ENCODE assay signal across 17 cellular contexts in the genomic region with DNA sequence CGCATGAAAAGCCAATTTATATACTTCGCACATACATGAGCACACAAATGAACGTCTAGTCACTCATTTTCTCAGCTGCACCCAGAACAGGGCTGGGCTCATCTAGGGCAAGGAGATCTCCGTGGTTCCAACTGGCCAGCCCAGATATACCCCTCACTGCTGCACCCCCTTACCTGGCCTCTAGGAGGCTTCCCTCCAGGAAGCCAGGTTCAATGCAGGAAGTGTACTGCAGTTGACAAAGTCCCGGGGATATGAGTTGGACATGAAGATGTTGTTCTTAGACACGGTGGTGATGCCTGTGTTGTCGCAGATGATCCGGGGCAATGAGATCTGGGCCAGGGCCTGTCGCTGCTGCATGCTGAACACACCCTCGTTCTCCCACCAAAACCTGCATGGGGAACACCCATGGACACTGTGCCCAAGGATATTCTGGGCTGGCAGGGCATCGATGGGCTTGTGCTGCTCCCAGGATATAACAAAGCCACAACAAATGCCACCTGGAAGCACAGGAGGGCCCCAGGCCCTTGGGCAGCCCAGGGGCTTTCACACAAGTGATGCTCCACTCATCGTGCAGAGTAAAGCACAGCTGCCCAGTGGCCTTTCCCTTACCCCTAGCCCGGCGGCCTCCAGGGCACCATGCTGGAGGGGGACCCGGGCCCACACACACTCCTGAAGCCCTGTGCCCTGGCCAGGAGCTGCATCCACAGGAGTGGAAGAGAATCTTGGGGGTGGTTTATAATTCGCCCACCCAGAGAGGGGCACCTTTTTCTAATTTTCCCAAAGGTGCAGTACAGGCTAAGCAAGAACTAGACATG. TPM values are rescaled to one million over a fixed set of nuclear protein-coding genes. Genes with fewer than 3 reads are reported as not detected.
DNase-seq lines count a peak whose midpoint lies in the region; ATAC-seq, FAIRE-seq and TF ChIP-seq lines count a peak whose summit lies in the region.
"Had no signal": no experiment of that assay in that cellular context is flagged by ENCODE, and none has a peak within 500 bp of the region (broad histone marks: within the 10 kb centered on the region; RNA-seq: fewer than 3 reads in every experiment).

No MANE protein-coding gene starts in this region.

- no peaks in the 10 kb centered on the region for H3K36me3 Mint-ChIP-seq in Calu3 (ENCODE audit: insufficient read depth, unreplicated experiment)
- no peaks in the 10 kb centered on the region for H3K36me3 Mint-ChIP-seq in immature natural killer cell
- H3K36me3 Mint-ChIP-seq: naive thymus-derived CD4-positive, alpha-beta T cell had no signal

- H3K4me3 Mint-ChIP-seq in Calu3 (ENCODE audit: low read depth, unreplicated experiment) (no peak overlapping the region), immature natural killer cell (no peak overlapping the region)
- H3K4me3 Mint-ChIP-seq: naive thymus-derived CD4-positive, alpha-beta T cell; T-helper 1 cell treated with Interleukin-12 subunit alpha and Interleukin-12 subunit beta and Interleukin-4 antibody, amounts not matched to agents 30 μg/mL and 1 μg/mL, for 36 hours had no signal

- TF ChIP-seq CTCF in Calu3 (IDR thresholded peaks at IDR 0.05; ENCODE audit: unreplicated experiment) (no peak), WERI-Rb-1 (IDR thresholded peaks at IDR 0.05; ENCODE audit: low read depth, low read length) (peak; percentile 56), ovary (IDR thresholded peaks at IDR 0.05) (no peak)

- H3K27me3 ChIP-seq in WERI-Rb-1 (ENCODE audit: insufficient read depth, low read depth, severe bottlenecking), result no peaks in the 10 kb centered on the region
- no peaks in the 10 kb centered on the region for H3K27me3 ChIP-seq in ovary

- intact Hi-C loops in Calu3 (cut with micrococcal nuclease; ENCODE audit: unreplicated experiment), result no loop called here
- intact Hi-C loops in left colon (cut with DNase I, micrococcal nuclease), result no loop called here
- intact Hi-C loops in ovary (cut with DNase I), result no loop called here

- H3K9me3 ChIP-seq in WERI-Rb-1 (ENCODE audit: severe bottlenecking), result no peaks in the 10 kb centered on the region
- H3K9me3 ChIP-seq in ovary, result no peaks in the 10 kb centered on the region
- H3K9me3 ChIP-seq: tibial artery had no signal

- TF ChIP-seq POLR2A in GM12891 (IDR thresholded peaks at IDR 0.05; ENCODE audit: low read depth, low read length), result no peak
- TF ChIP-seq POLR2A in ovary (IDR thresholded peaks at IDR 0.05), result no peak

- H3K4me1 Mint-ChIP-seq in Calu3 (ENCODE audit: low read depth, unreplicated experiment) (no peaks in the 10 kb centered on the region), immature natural killer cell (no peaks in the 10 kb centered on the region)

- FAIRE-seq in GM12891 (lab: Jason Lieb, UNC), result peak; percentile 23

- H3K4me1 ChIP-seq in ovary (ENCODE audit: insufficient read depth), result no peaks in the 10 kb centered on the region
- H3K4me1 ChIP-seq: tibial artery had no signal

- CTCF ChIA-PET in Calu3 (lab: Charles Lee), result no interaction called here

- no peak overlapping the region for H3K27ac ChIP-seq in WERI-Rb-1
- H3K27ac ChIP-seq in ovary, result no peak overlapping the region
- H3K27ac ChIP-seq: tibial artery had no signal

- ATAC-seq in left colon, result peak; percentile 47
- ATAC-seq: naive thymus-derived CD4-positive, alpha-beta T cell; Panc1 had no signal

- H3K36me3 ChIP-seq in WERI-Rb-1 (no peaks in the 10 kb centered on the region), ovary (no peaks in the 10 kb centered on the region)
- H3K36me3 ChIP-seq: tibial artery had no signal

- WGBS in ovary, 3 donors, result 82 to 87% (median 84%) methylated on average over 15 to 16 of the region's 16 CpGs

- peak overlapping the region; percentile 33 for H3K27ac Mint-ChIP-seq in Calu3 (ENCODE audit: unreplicated experiment)
- no peak overlapping the region for H3K27ac Mint-ChIP-seq in immature natural killer cell
- H3K27ac Mint-ChIP-seq: T-helper 1 cell treated with Interleukin-12 subunit alpha and Interleukin-12 subunit beta and Interleukin-4 antibody, amounts not matched to agents 30 μg/mL and 1 μg/mL, for 36 hours had no signal

- DNase-seq in Calu3 (no peak), GM12891 (ENCODE audit: insufficient read length, low spot score) (no peak), WERI-Rb-1 (no peak), left colon (no peak), immature natural killer cell (no peak), NCI-H146 treated with DMSO at 0.1 percent for 48 hours (lab: John Stamatoyannopoulos, UW; ENCODE audit: unreplicated experiment) (no peak), ovary (no peak)
- no peak for DNase-seq in stimulated activated CD4-positive, alpha-beta T cell treated with anti-CD3 and anti-CD28 coated beads, Interleukin-12 subunit alpha, Interleukin-12 subunit beta, amount 100 ng/mL, for 4 hours
- DNase-seq: cortex of kidney; foreskin fibroblast; islet precursor cell; naive thymus-derived CD4-positive, alpha-beta T cell; NCI-H1694 treated with DMSO at 0.1 percent for 48 hours; tibial artery had no signal

- TF ChIP-seq EP300 in ovary (IDR thresholded peaks at IDR 0.05), result no peak

- BruUV-seq in Calu3 (replicated peaks; lab: Mats Ljungman, UMichigan), result no TSS peak

- H3K9me3 Mint-ChIP-seq in Calu3 (ENCODE audit: low read depth, unreplicated experiment) (no peaks in the 10 kb centered on the region), immature natural killer cell (no peaks in the 10 kb centered on the region)
- H3K9me3 Mint-ChIP-seq: T-helper 1 cell treated with Interleukin-12 subunit alpha and Interleukin-12 subunit beta and Interleukin-4 antibody, amounts not matched to agents 30 μg/mL and 1 μg/mL, for 36 hours had no signal

- H3K4me3 ChIP-seq in WERI-Rb-1 (ENCODE audit: low read depth, low read length) (no peak overlapping the region), ovary (no peak overlapping the region)
- H3K4me3 ChIP-seq: smooth muscle cell, tibial artery had no signal

- H3K27me3 Mint-ChIP-seq in Calu3 (ENCODE audit: unreplicated experiment) (peaks cover 84% of the 10 kb centered on the region), immature natural killer cell (ENCODE audit: low read depth in 3 of 3) (peaks cover 3 to 5% (median 5%) of the 10 kb centered on the region in 3 donors)

TF ChIP-seq in GM12891, 5 proteins besides CTCF, POLR2A, EP300 and RAD21:
- TF ChIP-seq PAX5 (IDR thresholded peaks at IDR 0.05; ENCODE audit: insufficient read depth, low read length, severe bottlenecking), result no peak
- TF ChIP-seq POU2F2 (IDR thresholded peaks at IDR 0.05; ENCODE audit: low read depth, low read length), result no peak
- no peak for TF ChIP-seq TAF1 (IDR thresholded peaks at IDR 0.05; ENCODE audit: low read depth, low read length)
- TF ChIP-seq SPI1 (IDR thresholded peaks at IDR 0.05; ENCODE audit: low read depth, low read length), result no peak
- no peak for TF ChIP-seq POLR2AphosphoS5 (IDR thresholded peaks at IDR 0.05; ENCODE audit: low read depth, low read length)

RNA-seq across cellular contexts. Expression of gene MPO, which starts 10.1 kb away (rescaled TPM):
- not detected in 2 replicates for total RNA-seq in Calu3 (2022)
- 0.15 TPM for polyA plus RNA-seq in GM12891 (2012; ENCODE audit: low read depth, missing spikeins)
- under 1 TPM in 1 of 2 donors, not detected in 1; 0.45 TPM for total RNA-seq in left colon
- not detected for polyA plus RNA-seq in immature natural killer cell
- total RNA-seq in ovary, result under 1 TPM in 3 of 7 donors, not detected in 4; 0.11 to 0.67 (median 0.15) TPM
- under 1 TPM; 0.02 to 0.05 TPM for polyA plus RNA-seq in ovary
- total RNA-seq: smooth muscle cell had no signal
- polyA plus RNA-seq: naive thymus-derived CD4-positive, alpha-beta T cell had no signal

RNA-seq across cellular contexts. Expression of gene LPO, which starts 32.3 kb away (rescaled TPM):
- not detected in 2 replicates for total RNA-seq in Calu3 (2022)
- polyA plus RNA-seq in GM12891 (2012; ENCODE audit: low read depth, missing spikeins), result 0.40 TPM
- total RNA-seq in left colon, result not detected
- under 1 TPM in 2 of 3 donors, not detected in 1; 0.09 to 0.22 TPM for polyA plus RNA-seq in immature natural killer cell
- total RNA-seq in ovary, result 1 to 10 TPM in 1 of 7 donors, under 1 TPM in 1, not detected in 5; 0.32 to 1.6 TPM
- polyA plus RNA-seq in ovary, result not detected
- polyA plus RNA-seq: naive thymus-derived CD4-positive, alpha-beta T cell had no signal

RNA-seq across cellular contexts. Expression of gene MKS1, which starts 51.6 kb away (rescaled TPM):
- total RNA-seq in Calu3 (2022) (9.6 and 14.1 TPM in 2 replicates), left colon (10 to 100 TPM; 12.5 to 15.0 TPM), ovary (10 to 100 TPM; 10.0 to 26.0 (median 19.9) TPM)
- polyA plus RNA-seq in GM12891 (2012; ENCODE audit: low read depth, missing spikeins), result 9.7 TPM
- polyA plus RNA-seq in immature natural killer cell (1 to 10 TPM; 1.6 to 7.9 (median 6.4) TPM), ovary (10 to 100 TPM; 12.6 to 15.5 TPM)

RNA-seq across cellular contexts. Expression of gene TSPOAP1, which starts 57.9 kb away (rescaled TPM):
- total RNA-seq in Calu3 (2022) (not detected in 2 replicates), left colon (1 to 10 TPM; 6.1 to 7.9 TPM), ovary (10 to 100 TPM; 22.8 to 49.1 (median 37.5) TPM)
- 11.0 TPM for polyA plus RNA-seq in GM12891 (2012; ENCODE audit: low read depth, missing spikeins)
- polyA plus RNA-seq in immature natural killer cell (10 to 100 TPM in 1 of 3 donors, 1 to 10 TPM in 2; 7.1 to 32.1 (median 8.4) TPM), ovary (10 to 100 TPM in 1 of 2 donors, 1 to 10 TPM in 1; 8.3 to 46.2 TPM)
